ENCODE assay signal across 9 cellular contexts in genomic region chr3:156174229-156174847, GRCh38. TPM values are rescaled to one million over a fixed set of nuclear protein-coding genes. Genes with fewer than 3 reads are reported as not detected.
A peak's percentile ranks its signal among the peaks of the same experiment; 100 is the strongest.
DNase-seq lines count a peak whose midpoint lies in the region; ATAC-seq, FAIRE-seq and TF ChIP-seq lines count a peak whose summit lies in the region.
"Had no signal": no experiment of that assay in that cellular context is flagged by ENCODE, and none has a peak within 500 bp of the region (broad histone marks: within the 10 kb centered on the region; RNA-seq: fewer than 3 reads in every experiment).

No MANE protein-coding gene starts in this region.

- intact Hi-C loops in right lobe of liver (cut with DNase I): no loop called here

- no CpG with 5 or more reads among the region's 4 CpGs for WGBS in right lobe of liver (ENCODE audit: insufficient coverage, low coverage, low lambda C conversion rate, missing lambda C conversion rate)

- no peak overlapping the region for H3K9ac ChIP-seq in KMS-11

- peak overlapping the region; percentile 23; the same call in 1 of the 2 replicates for H2AFZ ChIP-seq in KMS-11 (ENCODE audit: low read depth)

- H3K27me3 Mint-ChIP-seq in activated T-cell treated with anti-CD3 and anti-CD28 coated beads, Interleukin-2, amount 50 U/mL, for 24 hours: peaks cover 16% of the 10 kb centered on the region

- H3K27ac Mint-ChIP-seq in activated T-cell treated with anti-CD3 and anti-CD28 coated beads, Interleukin-2, amount 50 U/mL, for 24 hours: no peak overlapping the region

- no peak overlapping the region; the same call in 1 of the 2 replicates for H3K4me2 ChIP-seq in KMS-11

- H3K36me3 Mint-ChIP-seq in activated T-cell treated with anti-CD3 and anti-CD28 coated beads, Interleukin-2, amount 50 U/mL, for 24 hours (ENCODE audit: low read depth): no peaks in the 10 kb centered on the region

- H3K79me2 ChIP-seq in KMS-11 (ENCODE audit: insufficient read depth, low read depth): no peaks in the 10 kb centered on the region

- TF ChIP-seq POLR2A in right lobe of liver (IDR thresholded peaks at IDR 0.05): no peak

- ATAC-seq in right lobe of liver (peak in 3 of 4 donors; percentile 38 to 44 (median 39)), HG03342 (IDR thresholded peaks at IDR 0.05; ENCODE audit: unreplicated experiment) (no peak)

- DNase-seq in COLO668 (lab: John Stamatoyannopoulos, UW; ENCODE audit: unreplicated experiment) (peak; percentile 4), bronchial epithelial cell (ENCODE audit: low read depth) (peak; percentile 66), right lobe of liver (no peak), HK-2 (ENCODE audit: unreplicated experiment) (no peak), NCI-H510A (lab: John Stamatoyannopoulos, UW) (no peak)
- DNase-seq in activated T-cell treated with anti-CD3 and anti-CD28 coated beads, Interleukin-2, amount 50 U/mL, for 24 hours: no peak

- H4K20me1 ChIP-seq in KMS-11 (ENCODE audit: insufficient read depth): no peaks in the 10 kb centered on the region

- TF ChIP-seq CTCF in KMS-11 (conservative IDR thresholded peaks at IDR 0.05; ENCODE audit: low read depth, low read length): no peak
- TF ChIP-seq CTCF in bronchial epithelial cell (IDR thresholded peaks at IDR 0.05; ENCODE audit: insufficient read depth, low read length, severe bottlenecking): peak; percentile 54
- TF ChIP-seq CTCF in right lobe of liver (IDR thresholded peaks at IDR 0.05): peak in 1 of 4 donors; percentile 17

- H3K4me1 Mint-ChIP-seq in activated T-cell treated with anti-CD3 and anti-CD28 coated beads, Interleukin-2, amount 50 U/mL, for 24 hours (ENCODE audit: low read depth): no peaks in the 10 kb centered on the region

- H3K4me3 ChIP-seq in KMS-11 (IDR thresholded peaks at IDR 0.05; ENCODE audit: insufficient read depth, low read depth, low read length) (no peak overlapping the region), bronchial epithelial cell (ENCODE audit: low read depth, low read length) (no peak overlapping the region), right lobe of liver (no peak overlapping the region)

- H3K4me1 ChIP-seq in KMS-11 (ENCODE audit: low read depth, poor library complexity, severe bottlenecking) (no peaks in the 10 kb centered on the region), right lobe of liver (no peaks in the 10 kb centered on the region)

- no peak overlapping the region for H3K4me3 Mint-ChIP-seq in activated T-cell treated with anti-CD3 and anti-CD28 coated beads, Interleukin-2, amount 50 U/mL, for 24 hours

- H3K9me3 ChIP-seq in right lobe of liver: no peaks in the 10 kb centered on the region

- FAIRE-seq in bronchial epithelial cell (lab: Jason Lieb, UNC): no peak
- FAIRE-seq: GM18507 had no signal

- no peaks in the 10 kb centered on the region for H3K27me3 ChIP-seq in KMS-11 (ENCODE audit: insufficient read depth, low read depth)
- H3K27me3 ChIP-seq in bronchial epithelial cell (ENCODE audit: control insufficient read depth, insufficient read depth, low read length): no peaks in the 10 kb centered on the region
- no peaks in the 10 kb centered on the region for H3K27me3 ChIP-seq in right lobe of liver

- H3K9me3 Mint-ChIP-seq in activated T-cell treated with anti-CD3 and anti-CD28 coated beads, Interleukin-2, amount 50 U/mL, for 24 hours: no peaks in the 10 kb centered on the region

- H3K27ac ChIP-seq in KMS-11 (no peak overlapping the region), right lobe of liver (no peak overlapping the region)

- H3K36me3 ChIP-seq in KMS-11 (ENCODE audit: insufficient read depth): no peaks in the 10 kb centered on the region
- no peaks in the 10 kb centered on the region for H3K36me3 ChIP-seq in bronchial epithelial cell (ENCODE audit: control insufficient read depth, insufficient read depth, low read length)
- no peaks in the 10 kb centered on the region for H3K36me3 ChIP-seq in right lobe of liver

RNA-seq across cellular contexts. Expression of gene KCNAB1, which starts 54.0 kb away (rescaled TPM):
- total RNA-seq in bronchial epithelial cell (0.26 and 0.38 TPM in 2 replicates), right lobe of liver (1 to 10 TPM in 2 of 6 experiments, under 1 TPM in 2, not detected in 2; 0.15 to 1.8 (median 0.64) TPM)

Comparison
In these comparisons a context has a peak if more than half of its experiments do, and no peak if none do; other contexts are left out.
1. DNase-seq: peak in COLO668 (single experiment) and bronchial epithelial cell (single experiment); none in right lobe of liver (0 of 3), activated T-cell treated with anti-CD3 and anti-CD28 coated beads, Interleukin-2, amount 50 U/mL, for 24 hours (single experiment), HK-2 (single experiment) and NCI-H510A (single experiment).